In the genomic region with DNA sequence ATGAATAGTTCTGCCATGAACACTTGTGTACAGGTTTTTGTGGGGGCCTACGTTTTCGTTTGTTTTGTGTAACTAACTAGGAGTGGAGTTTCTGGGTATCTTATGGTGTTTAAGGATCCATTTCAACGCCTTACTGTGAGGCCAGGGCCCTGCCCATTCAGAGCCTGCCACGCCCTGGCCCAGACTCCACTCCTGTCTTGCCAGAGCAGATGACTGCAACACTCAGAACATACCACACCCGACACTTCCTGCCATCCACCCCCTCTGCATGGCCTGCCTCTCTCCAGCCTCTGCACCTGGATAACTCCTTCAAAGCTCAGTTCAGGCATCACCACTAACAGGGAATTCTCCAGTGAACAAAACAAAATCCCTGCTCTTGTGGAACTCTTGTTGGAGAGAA, we compare ENCODE assay signal across 9 cellular contexts. TPM values are rescaled to one million over a fixed set of nuclear protein-coding genes. Genes with fewer than 3 reads are reported as not detected.
DNase-seq lines count a peak whose midpoint lies in the region; ATAC-seq and TF ChIP-seq lines count a peak whose summit lies in the region.
"Had no signal": no experiment of that assay in that cellular context is flagged by ENCODE, and none has a peak within 500 bp of the region (broad histone marks: within the 10 kb centered on the region; RNA-seq: fewer than 3 reads in every experiment).

No MANE protein-coding gene starts in this region.

- peaks cover 3% of the 10 kb centered on the region for H3K36me3 Mint-ChIP-seq in activated T-cell treated with anti-CD3 and anti-CD28 coated beads, Interleukin-2, amount 50 U/mL, for 4 hours (ENCODE audit: insufficient read depth)
- H3K36me3 Mint-ChIP-seq in H9 (ENCODE audit: insufficient read depth in 1 of 3, low read depth in 3 of 3): no peaks in the 10 kb centered on the region; a peak in 1 of 7 replicates
- H3K36me3 Mint-ChIP-seq: natural killer cell had no signal

- H3K23ac ChIP-seq in neuronal stem cell (ENCODE audit: low read depth, low read length, poor library complexity): no peak overlapping the region
- no peak overlapping the region for H3K23ac ChIP-seq in H9 (ENCODE audit: insufficient read length, low read depth, low read length)

- no CpG with 5 or more reads among the region's 5 CpGs for WGBS in neuronal stem cell (ENCODE audit: extremely low coverage in 2 of 2, insufficient read length in 2 of 2, insufficient replicate concordance in 1 of 2), 2 donors
- no CpG with 5 or more reads among the region's 5 CpGs for WGBS in H9 (ENCODE audit: extremely low coverage, insufficient read length, low lambda C conversion rate)

- TF ChIP-seq CTCF in H9 (conservative IDR thresholded peaks at IDR 0.05) (no peak), WERI-Rb-1 (IDR thresholded peaks at IDR 0.05; ENCODE audit: low read depth, low read length) (no peak)

- H3K4me1 ChIP-seq in neuronal stem cell (ENCODE audit: control insufficient read depth in 2 of 2, insufficient read depth in 1 of 2, low read depth in 1 of 2, low read length in 2 of 2): peaks cover 0 to 1% of the 10 kb centered on the region in 2 donors
- H3K4me1 ChIP-seq in H9 (ENCODE audit: insufficient read depth, low read length): no peaks in the 10 kb centered on the region

- no peak overlapping the region for H3K4me2 ChIP-seq in neuronal stem cell (ENCODE audit: insufficient read depth, low read length, poor library complexity, severe bottlenecking)
- no peak overlapping the region for H3K4me2 ChIP-seq in H9 (ENCODE audit: insufficient read depth, insufficient read length, low read length)

- DNase-seq in HT1080 (ENCODE audit: low read depth) (peak; percentile 51), neuronal stem cell (ENCODE audit: low spot score) (no peak), H9 (no peak), NCI-H446 (lab: John Stamatoyannopoulos, UW) (no peak), WERI-Rb-1 (no peak)
- peak; percentile 22 for DNase-seq in activated T-cell treated with anti-CD3 and anti-CD28 coated beads, Interleukin-2, amount 50 U/mL, for 4 hours
- DNase-seq: natural killer cell had no signal

- no peak overlapping the region for H3K4me3 Mint-ChIP-seq in activated T-cell treated with anti-CD3 and anti-CD28 coated beads, Interleukin-2, amount 50 U/mL, for 4 hours
- H3K4me3 Mint-ChIP-seq in H9: no peak overlapping the region
- H3K4me3 Mint-ChIP-seq: natural killer cell had no signal

- H3K4ac ChIP-seq in neuronal stem cell (ENCODE audit: low read length) (no peak overlapping the region), H9 (ENCODE audit: low read depth, low read length) (no peak overlapping the region)

- H3K36me3 ChIP-seq in neuronal stem cell (replicated peaks in 1 of 2; ENCODE audit: control insufficient read depth in 2 of 2, insufficient read depth in 2 of 2, low read length in 2 of 2) (no peaks in the 10 kb centered on the region), WERI-Rb-1 (no peaks in the 10 kb centered on the region)

- no peak overlapping the region for H2AFZ ChIP-seq in neuronal stem cell (ENCODE audit: low read length)
- H2AFZ ChIP-seq in H9 (ENCODE audit: low read length): no peak overlapping the region

- H3K9me3 Mint-ChIP-seq in activated T-cell treated with anti-CD3 and anti-CD28 coated beads, Interleukin-2, amount 50 U/mL, for 4 hours: peaks cover 9% of the 10 kb centered on the region
- H3K9me3 Mint-ChIP-seq in H9: peaks cover 2 to 6% of the 10 kb centered on the region in 2 experiments; a peak in 4 of 5 replicates

- no peaks in the 10 kb centered on the region for H4K20me1 ChIP-seq in H9 (ENCODE audit: control insufficient read depth, insufficient read depth, insufficient read length)

- H2AK5ac ChIP-seq in neuronal stem cell (ENCODE audit: low read depth, low read length): no peak overlapping the region
- H2AK5ac ChIP-seq in H9 (ENCODE audit: insufficient read length, low read length): no peak overlapping the region

- H3K9ac ChIP-seq in neuronal stem cell (ENCODE audit: low read depth, low read length, poor library complexity) (no peak overlapping the region), H9 (ENCODE audit: extremely low read depth, insufficient read length, low read length) (no peak overlapping the region)

- H2BK12ac ChIP-seq in neuronal stem cell (ENCODE audit: low read length): no peak overlapping the region
- H2BK12ac ChIP-seq in H9 (ENCODE audit: insufficient read length, low read depth, low read length): no peak overlapping the region

- H4K91ac ChIP-seq in neuronal stem cell (ENCODE audit: low read depth, low read length, poor library complexity) (no peak overlapping the region), H9 (ENCODE audit: insufficient read length, low read depth, low read length) (no peak overlapping the region)

- peaks cover 2 to 3% of the 10 kb centered on the region in 2 donors for H3K9me3 ChIP-seq in neuronal stem cell (replicated peaks in 1 of 2; ENCODE audit: control insufficient read depth in 2 of 2, insufficient read depth in 1 of 2, low read depth in 1 of 2, low read length in 2 of 2)
- H3K9me3 ChIP-seq in H9 (ENCODE audit: control insufficient read depth, low read depth, low read length): no peaks in the 10 kb centered on the region
- no peaks in the 10 kb centered on the region for H3K9me3 ChIP-seq in WERI-Rb-1 (ENCODE audit: severe bottlenecking)

- no peak overlapping the region for H2BK20ac ChIP-seq in H9 (ENCODE audit: low read depth, low read length, poor library complexity, severe bottlenecking)

- H3K79me2 ChIP-seq in H9 (ENCODE audit: insufficient read depth, low read length): no peaks in the 10 kb centered on the region

- H3K56ac ChIP-seq in H9 (ENCODE audit: insufficient read length, low read depth, low read length): no peak overlapping the region

- H4K5ac ChIP-seq in H9 (ENCODE audit: insufficient read length, low read depth, low read length): no peak overlapping the region

- H3K18ac ChIP-seq in neuronal stem cell (ENCODE audit: low read length): no peak overlapping the region
- no peak overlapping the region for H3K18ac ChIP-seq in H9 (ENCODE audit: insufficient read length, low read depth, low read length)

- H3K27ac Mint-ChIP-seq in H9: no peak overlapping the region
- H3K27ac Mint-ChIP-seq: natural killer cell had no signal

- H3K23me2 ChIP-seq in H9 (ENCODE audit: insufficient read length, low read depth, low read length, poor library complexity, severe bottlenecking): no peaks in the 10 kb centered on the region

- H2BK5ac ChIP-seq in neuronal stem cell (ENCODE audit: low read length) (no peak overlapping the region), H9 (ENCODE audit: insufficient read length, low read length) (no peak overlapping the region)

- peaks cover 69% of the 10 kb centered on the region for H3K4me1 Mint-ChIP-seq in activated T-cell treated with anti-CD3 and anti-CD28 coated beads, Interleukin-2, amount 50 U/mL, for 4 hours (ENCODE audit: low read depth)
- H3K4me1 Mint-ChIP-seq in H9: peaks cover 0 to 3% of the 10 kb centered on the region in 2 experiments; a peak in 1 of 4 replicates

- H3K79me1 ChIP-seq in neuronal stem cell (ENCODE audit: low read depth, low read length): no peaks in the 10 kb centered on the region
- no peaks in the 10 kb centered on the region for H3K79me1 ChIP-seq in H9 (ENCODE audit: insufficient read depth, low read depth, low read length, poor library complexity, severe bottlenecking)

- H2BK120ac ChIP-seq in neuronal stem cell (ENCODE audit: low read depth, low read length): no peak overlapping the region
- no peak overlapping the region for H2BK120ac ChIP-seq in H9 (ENCODE audit: low read depth, low read length, poor library complexity, severe bottlenecking)

- H3T11ph ChIP-seq in H9 (ENCODE audit: low read length): no peak overlapping the region

- peak; percentile 46 for ATAC-seq in GM18907 (IDR thresholded peaks at IDR 0.05; ENCODE audit: unreplicated experiment)
- peak; percentile 69 to 70 for ATAC-seq in activated T-cell treated with anti-CD3 and anti-CD28 coated beads, Interleukin-2, amount 50 U/mL, for 4 hours
- ATAC-seq in GM21528 (IDR thresholded peaks at IDR 0.05; ENCODE audit: low FRiP score, unreplicated experiment): no peak
- ATAC-seq: natural killer cell had no signal

- H3K27ac ChIP-seq in neuronal stem cell (replicated peaks; ENCODE audit: low read length): no peak overlapping the region
- no peak overlapping the region for H3K27ac ChIP-seq in H9 (ENCODE audit: insufficient read length, low read depth, low read length)
- no peak overlapping the region for H3K27ac ChIP-seq in WERI-Rb-1

- H3K27me3 ChIP-seq in neuronal stem cell (ENCODE audit: control insufficient read depth in 3 of 3, insufficient read depth in 3 of 3, low read depth in 1 of 3, low read length in 3 of 3): peaks cover 0 to 17% (median 0%) of the 10 kb centered on the region in 3 experiments
- no peaks in the 10 kb centered on the region for H3K27me3 ChIP-seq in H9 (ENCODE audit: insufficient read depth, low read length)
- H3K27me3 ChIP-seq in WERI-Rb-1 (ENCODE audit: insufficient read depth, low read depth, severe bottlenecking): no peaks in the 10 kb centered on the region

- H4K8ac ChIP-seq in neuronal stem cell (ENCODE audit: low read depth, low read length) (no peak overlapping the region), H9 (replicated peaks; ENCODE audit: insufficient read length, low read depth, low read length) (no peak overlapping the region)

- peak overlapping the region; percentile 91 for H3K14ac ChIP-seq in neuronal stem cell (ENCODE audit: low read length)
- H3K14ac ChIP-seq in H9 (ENCODE audit: insufficient read depth, low read length): no peak overlapping the region

- no peaks in the 10 kb centered on the region for H3K27me3 Mint-ChIP-seq in activated T-cell treated with anti-CD3 and anti-CD28 coated beads, Interleukin-2, amount 50 U/mL, for 4 hours (ENCODE audit: low read depth)
- H3K27me3 Mint-ChIP-seq in H9 (ENCODE audit: low read depth): peaks cover 1% of the 10 kb centered on the region

- H2BK15ac ChIP-seq in neuronal stem cell (ENCODE audit: low read length) (no peak overlapping the region), H9 (ENCODE audit: low read depth, low read length) (no peak overlapping the region)

- H3K4me3 ChIP-seq in neuronal stem cell (ENCODE audit: low read length in 2 of 2): no peak overlapping the region
- no peak overlapping the region for H3K4me3 ChIP-seq in WERI-Rb-1 (ENCODE audit: low read depth, low read length)

RNA-seq across cellular contexts. Expression of gene RGCC, which starts 43.2 kb away (rescaled TPM):
- total RNA-seq in HT1080 (2014; rRNA removed; shearing (Covaris generic)): 0.10 and 0.42 TPM in 2 replicates
- 1.8 TPM in 2 replicates for polyA plus RNA-seq in HT1080 (2015; cell fraction: cytosol; rRNA removed)
- polyA plus RNA-seq in HT1080 (2015; cell fraction: nucleus; rRNA removed): 0.68 TPM in 1 of 2 replicates, not detected in the other
- 100 to 1,000 TPM; 163 to 216 (median 185) TPM for total RNA-seq in activated T-cell treated with anti-CD3 and anti-CD28 coated beads, Interleukin-2, amount 50 U/mL, for 4 hours
- 0.20 TPM for polyA plus RNA-seq in neuronal stem cell (2013, experiment 1 of 2)
- 0.21 TPM for polyA plus RNA-seq in neuronal stem cell (2013, experiment 2 of 2)
- total RNA-seq in H9 (2021): 0.46 TPM in 1 of 2 replicates, not detected in the other

Comparison
In these comparisons a context has a peak if more than half of its experiments do, and no peak if none do; other contexts are left out.
1. DNase-seq: peak in HT1080 (single experiment) and activated T-cell treated with anti-CD3 and anti-CD28 coated beads, Interleukin-2, amount 50 U/mL, for 4 hours (single experiment); none in neuronal stem cell (single experiment), H9 (single experiment), NCI-H446 (0 of 2) and WERI-Rb-1 (single experiment).
2. RNA of gene RGCC, which starts 43.2 kb away (total RNA-seq): 163 to 216 TPM in activated T-cell treated with anti-CD3 and anti-CD28 coated beads, Interleukin-2, amount 50 U/mL, for 4 hours; 0.10 to 0.42 TPM in HT1080 and 0.46 TPM in H9; every median in the first group is over 100 times any median in the second.